ENCODE assay signal across 21 cellular contexts in the genomic region with DNA sequence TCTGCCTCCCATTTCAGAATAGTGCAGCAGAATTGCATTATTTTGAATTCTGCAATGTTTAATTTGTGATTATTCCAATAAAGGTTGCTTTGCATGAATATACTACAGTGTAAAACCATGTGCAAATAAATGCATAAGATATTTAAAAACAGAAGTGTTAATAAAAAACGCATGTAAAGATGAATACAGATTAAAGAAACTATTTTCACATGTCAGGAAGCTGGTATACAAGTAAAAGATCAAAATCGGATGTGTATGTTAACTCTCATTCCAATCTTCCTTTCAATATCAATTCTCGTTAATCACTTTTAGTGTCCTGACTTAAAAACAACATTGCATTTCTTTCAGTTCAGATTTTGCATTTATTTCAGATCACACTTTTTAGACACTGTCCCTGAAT. TPM values are rescaled to one million over a fixed set of nuclear protein-coding genes. Genes with fewer than 3 reads are reported as not detected.
DNase-seq lines count a peak whose midpoint lies in the region; ATAC-seq, FAIRE-seq and TF ChIP-seq lines count a peak whose summit lies in the region.
"Had no signal": no experiment of that assay in that cellular context is flagged by ENCODE, and none has a peak within 500 bp of the region (broad histone marks: within the 10 kb centered on the region; RNA-seq: fewer than 3 reads in every experiment).

No MANE protein-coding gene starts in this region.

- POLR2A ChIA-PET in HepG2 (lab: Yijun Ruan, JAX): interaction anchor here (0.7 to 1.4 kb wide), 3 partner anchors 58 to 370 kb away, joined by 4 to 7 read pairs (median 5); a partner anchor contains a TSS

- intact Hi-C loops in HepG2 (cut with micrococcal nuclease; ENCODE audit: unreplicated experiment) (no loop called here), right lobe of liver (cut with DNase I) (no loop called here)

- 87% methylated on average over 3 of the region's 3 CpGs for WGBS in HepG2 (ENCODE audit: low lambda C conversion rate)
- WGBS in right lobe of liver (ENCODE audit: insufficient coverage, low coverage, low lambda C conversion rate, missing lambda C conversion rate): 25% methylated on average over 3 of the region's 3 CpGs

- TF ChIP-seq POLR2A in HepG2 (IDR thresholded peaks at IDR 0.05; ENCODE audit: insufficient read depth in 1 of 2, low read depth in 2 of 2, low read length in 2 of 2): no peak
- TF ChIP-seq POLR2A in right lobe of liver (IDR thresholded peaks at IDR 0.05): no peak

- H3K27ac Mint-ChIP-seq in neural crest cell (ENCODE audit: unreplicated experiment): no peak overlapping the region
- H3K27ac Mint-ChIP-seq: GM23338, HFFc6 had no signal

- no peak for ATAC-seq in HepG2
- ATAC-seq in right lobe of liver: no peak
- ATAC-seq in HG03045 (IDR thresholded peaks at IDR 0.05; ENCODE audit: unreplicated experiment): no peak
- ATAC-seq in GM21381 (IDR thresholded peaks at IDR 0.05; ENCODE audit: unreplicated experiment): no peak
- ATAC-seq: A549, GM23338 had no signal

- no peak for TF ChIP-seq RAD21 in HepG2 (CRISPR knock-in tag; IDR thresholded peaks at IDR 0.05)

- peaks cover 7% of the 10 kb centered on the region for H3K9me3 ChIP-seq in HepG2 (ENCODE audit: low read length)
- H3K9me3 ChIP-seq in right lobe of liver: no peaks in the 10 kb centered on the region
- H3K9me3 ChIP-seq: A549 had no signal

- no peak overlapping the region for H3K9ac ChIP-seq in HepG2 (ENCODE audit: insufficient read depth, low read depth, low read length)
- H3K9ac ChIP-seq: BLaER1 had no signal

- no peak for TF ChIP-seq CTCF in HepG2 (CRISPR knock-in tag; IDR thresholded peaks at IDR 0.05)
- TF ChIP-seq CTCF in right lobe of liver (IDR thresholded peaks at IDR 0.05): no peak
- TF ChIP-seq CTCF in VCaP (conservative IDR thresholded peaks at IDR 0.05): no peak
- TF ChIP-seq CTCF in neural crest cell (conservative IDR thresholded peaks at IDR 0.05): no peak

- in situ Hi-C loops in HepG2 (cut with HindIII; ENCODE audit: extremely low pct_ligation_motif_present, low pct_unique_long_range_greater_than_20kb): no loop called here

- CTCF ChIA-PET in HepG2 (lab: Yijun Ruan, JAX; ENCODE audit: low intra/inter-chr PET ratio, low total read pairs): no interaction called here

- BruUV-seq in HepG2 (replicated peaks; lab: Mats Ljungman, UMichigan): no TSS peak

- H3K4me3 ChIP-seq in HepG2 (replicated peaks in 1 of 3; ENCODE audit: insufficient read depth in 1 of 3, low read depth in 2 of 3, low read length in 3 of 3) (peak overlapping the region in 2 of 3 experiments; percentile 17 to 94; a peak in 2 of 6 replicates), right lobe of liver (no peak overlapping the region)
- H3K4me3 ChIP-seq: A549, BLaER1, GM23338 had no signal

- peaks cover 51% of the 10 kb centered on the region for H3K4me1 ChIP-seq in HepG2 (ENCODE audit: insufficient read depth, low read length)
- H3K4me1 ChIP-seq in right lobe of liver: peaks cover 0 to 16% (median 6%) of the 10 kb centered on the region in 4 donors

- H3K27me3 ChIP-seq in HepG2 (ENCODE audit: control insufficient read depth in 1 of 2, insufficient read depth in 2 of 2, low read length in 2 of 2) (no peaks in the 10 kb centered on the region; a peak in 1 of 5 replicates), right lobe of liver (no peaks in the 10 kb centered on the region)
- H3K27me3 ChIP-seq: BLaER1 had no signal

- H3K36me3 ChIP-seq in HepG2 (replicated peaks in 1 of 2; ENCODE audit: control insufficient read depth in 1 of 2, insufficient read depth in 2 of 2, low read length in 2 of 2) (peaks cover 9 to 20% of the 10 kb centered on the region in 2 experiments), right lobe of liver (peaks cover 0 to 5% (median 2%) of the 10 kb centered on the region in 4 donors)

- TF ChIP-seq EP300 in HepG2 (IDR thresholded peaks at IDR 0.05; ENCODE audit: low read depth in 2 of 2, low read length in 2 of 2): no peak
- TF ChIP-seq EP300 in HepG2 (CRISPR knock-in tag; IDR thresholded peaks at IDR 0.05; ENCODE audit: borderline replicate concordance): no peak

- no peak for FAIRE-seq in HepG2 (lab: Jason Lieb, UNC)
- FAIRE-seq: A549, GM12892, GM18507, H54 had no signal

- H3K27ac ChIP-seq in HepG2 (ENCODE audit: extremely low read length, insufficient read depth, low read length) (no peak overlapping the region), right lobe of liver (no peak overlapping the region), VCaP (0 out of 2 replicates have a peak overlapping the region, but pooled peaks have one; percentile 99)
- H3K27ac ChIP-seq: 22Rv1, A549, BLaER1 had no signal

- peaks cover 15% of the 10 kb centered on the region for H3K4me1 Mint-ChIP-seq in neural crest cell

- peaks cover 61% of the 10 kb centered on the region for H3K79me2 ChIP-seq in HepG2 (ENCODE audit: insufficient read depth, low read length)

- no peaks in the 10 kb centered on the region for H3K9me3 Mint-ChIP-seq in neural crest cell
- H3K9me3 Mint-ChIP-seq: CD4-positive, alpha-beta memory T cell; GM23338; HFFc6 had no signal

- peaks cover 10% of the 10 kb centered on the region; the same call in 1 of the 2 replicates for H4K20me1 ChIP-seq in HepG2 (ENCODE audit: insufficient read depth, low read length)

- no peak overlapping the region for H2AFZ ChIP-seq in HepG2 (ENCODE audit: low read length)
- H2AFZ ChIP-seq: GM23338 had no signal

- peaks cover 3% of the 10 kb centered on the region for H3K36me3 Mint-ChIP-seq in neural crest cell (ENCODE audit: low read depth)

- DNase-seq in HepG2 (ENCODE audit: low spot score) (no peak), right lobe of liver (no peak), neural crest cell (ENCODE audit: low read depth, low spot score) (no peak), AML-193 (lab: John Stamatoyannopoulos, UW) (no peak)
- DNase-seq: CD4-positive, alpha-beta memory T cell; DMS153; DMS79; GDM1; HCEC 1CT; HFFc6 had no signal

- peak overlapping the region; percentile 96 for H3K4me2 ChIP-seq in HepG2 (ENCODE audit: low read depth, low read length)
- H3K4me2 ChIP-seq: A549, BLaER1, GM23338 had no signal

- H3K27me3 Mint-ChIP-seq in neural crest cell (ENCODE audit: low read depth): no peaks in the 10 kb centered on the region
- H3K27me3 Mint-ChIP-seq: CD4-positive, alpha-beta memory T cell had no signal

- peak overlapping the region; percentile 25 for H3K4me3 Mint-ChIP-seq in neural crest cell
- H3K4me3 Mint-ChIP-seq: CD14-positive monocyte, GM23338, HFFc6 had no signal

RNA-seq across cellular contexts. Expression of a gene that starts 3.1 kb away (rescaled TPM):
- total RNA-seq in HepG2 (2016; rRNA removed; fragmentation: Illumina TruSeq; extraction: Trizol): 56.1 and 66.9 TPM in 2 replicates
- 22.7 and 26.1 TPM in 2 replicates for total RNA-seq in HepG2 (2016; cell fraction: cytosol; rRNA removed; fragmentation: Illumina TruSeq; extraction: Trizol; ENCODE audit: low read depth)
- total RNA-seq in HepG2 (2016; cell fraction: insoluble cytoplasmic fraction; rRNA removed; fragmentation: Illumina TruSeq; extraction: Trizol): 61.5 and 66.5 TPM in 2 replicates
- 35.2 and 36.9 TPM in 2 replicates for total RNA-seq in HepG2 (2016; cell fraction: membrane; rRNA removed; fragmentation: Illumina TruSeq; extraction: Trizol)
- total RNA-seq in HepG2 (2016; cell fraction: nucleus; rRNA removed; fragmentation: Illumina TruSeq; extraction: Trizol): 77.4 and 90.5 TPM in 2 replicates
- polyA plus RNA-seq in HepG2 (2011; rRNA removed): 23.5 and 32.0 TPM in 2 replicates
- polyA plus RNA-seq in HepG2 (2011; cell fraction: cytosol; rRNA removed): 15.9 and 19.6 TPM in 2 replicates
- 35.0 and 56.3 TPM in 2 replicates for polyA plus RNA-seq in HepG2 (2011; cell fraction: nucleus; rRNA removed)
- 27.8 and 41.9 TPM in 2 replicates for polyA plus RNA-seq in HepG2 (2012)
- polyA plus RNA-seq in HepG2 (2016; cell fraction: cytosol; fragmentation: Illumina TruSeq; extraction: Trizol; ENCODE audit: low read depth): 23.8 and 24.1 TPM in 2 replicates
- polyA plus RNA-seq in HepG2 (2016; cell fraction: insoluble cytoplasmic fraction; fragmentation: Illumina TruSeq; extraction: Trizol; ENCODE audit: low read depth): 52.5 and 59.2 TPM in 2 replicates
- 25.0 and 27.3 TPM in 2 replicates for polyA plus RNA-seq in HepG2 (2016; cell fraction: membrane; fragmentation: Illumina TruSeq; extraction: Trizol; ENCODE audit: low read depth)
- polyA plus RNA-seq in HepG2 (2016; cell fraction: nucleus; fragmentation: Illumina TruSeq; extraction: Trizol; ENCODE audit: insufficient read depth, low read depth): 106 and 118 TPM in 2 replicates
- polyA minus RNA-seq in HepG2 (2011; rRNA and poly(A)+ RNA removed; ENCODE audit: low replicate concordance): 8.4 and 24.6 TPM in 2 replicates
- 7.8 and 11.8 TPM in 2 replicates for polyA minus RNA-seq in HepG2 (2011; cell fraction: cytosol; rRNA and poly(A)+ RNA removed)
- 42.6 and 78.7 TPM in 2 replicates for polyA minus RNA-seq in HepG2 (2011; cell fraction: nucleus; rRNA and poly(A)+ RNA removed)
- 10 to 100 TPM; 15.5 to 37.8 (median 23.1) TPM for total RNA-seq in right lobe of liver
- total RNA-seq in neural crest cell: 9.5 and 9.9 TPM in 2 replicates

RNA-seq across cellular contexts. Expression of a gene that starts 3.5 kb away (rescaled TPM):
- total RNA-seq in HepG2 (2016; rRNA removed; fragmentation: Illumina TruSeq; extraction: Trizol) (137 and 201 TPM in 2 replicates), right lobe of liver (10 to 100 TPM; 10.4 to 14.3 (median 12.8) TPM), neural crest cell (40.0 and 41.7 TPM in 2 replicates)
- 24.8 and 26.8 TPM in 2 replicates for total RNA-seq in HepG2 (2016; cell fraction: cytosol; rRNA removed; fragmentation: Illumina TruSeq; extraction: Trizol; ENCODE audit: low read depth)
- total RNA-seq in HepG2 (2016; cell fraction: insoluble cytoplasmic fraction; rRNA removed; fragmentation: Illumina TruSeq; extraction: Trizol): 141 and 201 TPM in 2 replicates
- 59.1 and 67.5 TPM in 2 replicates for total RNA-seq in HepG2 (2016; cell fraction: membrane; rRNA removed; fragmentation: Illumina TruSeq; extraction: Trizol)
- total RNA-seq in HepG2 (2016; cell fraction: nucleus; rRNA removed; fragmentation: Illumina TruSeq; extraction: Trizol): 97.8 and 104 TPM in 2 replicates
- polyA plus RNA-seq in HepG2 (2011; rRNA removed): 21.4 and 37.8 TPM in 2 replicates
- 12.6 and 13.9 TPM in 2 replicates for polyA plus RNA-seq in HepG2 (2011; cell fraction: cytosol; rRNA removed)
- polyA plus RNA-seq in HepG2 (2011; cell fraction: nucleus; rRNA removed): 27.5 and 27.6 TPM in 2 replicates
- polyA plus RNA-seq in HepG2 (2012): 40.5 and 55.7 TPM in 2 replicates
- polyA plus RNA-seq in HepG2 (2016; cell fraction: cytosol; fragmentation: Illumina TruSeq; extraction: Trizol; ENCODE audit: low read depth): 11.5 and 12.0 TPM in 2 replicates
- 227 and 245 TPM in 2 replicates for polyA plus RNA-seq in HepG2 (2016; cell fraction: insoluble cytoplasmic fraction; fragmentation: Illumina TruSeq; extraction: Trizol; ENCODE audit: low read depth)
- 34.6 and 35.3 TPM in 2 replicates for polyA plus RNA-seq in HepG2 (2016; cell fraction: membrane; fragmentation: Illumina TruSeq; extraction: Trizol; ENCODE audit: low read depth)
- 171 and 172 TPM in 2 replicates for polyA plus RNA-seq in HepG2 (2016; cell fraction: nucleus; fragmentation: Illumina TruSeq; extraction: Trizol; ENCODE audit: insufficient read depth, low read depth)
- 10.5 and 15.8 TPM in 2 replicates for polyA minus RNA-seq in HepG2 (2011; rRNA and poly(A)+ RNA removed; ENCODE audit: low replicate concordance)
- polyA minus RNA-seq in HepG2 (2011; cell fraction: cytosol; rRNA and poly(A)+ RNA removed): 21.2 and 26.5 TPM in 2 replicates
- polyA minus RNA-seq in HepG2 (2011; cell fraction: nucleus; rRNA and poly(A)+ RNA removed): 78.7 and 82.7 TPM in 2 replicates

RNA-seq across cellular contexts. Expression of a gene that starts 58.5 kb away (rescaled TPM):
- total RNA-seq in HepG2 (2016; rRNA removed; fragmentation: Illumina TruSeq; extraction: Trizol) (29.8 and 35.2 TPM in 2 replicates), right lobe of liver (10 to 100 TPM; 17.7 to 51.7 (median 36.1) TPM), neural crest cell (51.9 and 70.3 TPM in 2 replicates)
- total RNA-seq in HepG2 (2016; cell fraction: cytosol; rRNA removed; fragmentation: Illumina TruSeq; extraction: Trizol; ENCODE audit: low read depth): 16.7 and 20.4 TPM in 2 replicates
- total RNA-seq in HepG2 (2016; cell fraction: insoluble cytoplasmic fraction; rRNA removed; fragmentation: Illumina TruSeq; extraction: Trizol): 28.4 and 34.5 TPM in 2 replicates
- total RNA-seq in HepG2 (2016; cell fraction: membrane; rRNA removed; fragmentation: Illumina TruSeq; extraction: Trizol): 16.2 and 19.4 TPM in 2 replicates
- total RNA-seq in HepG2 (2016; cell fraction: nucleus; rRNA removed; fragmentation: Illumina TruSeq; extraction: Trizol): 25.1 and 33.7 TPM in 2 replicates
- polyA plus RNA-seq in HepG2 (2011; rRNA removed): 24.4 and 32.1 TPM in 2 replicates
- 26.2 and 27.6 TPM in 2 replicates for polyA plus RNA-seq in HepG2 (2011; cell fraction: cytosol; rRNA removed)
- 79.7 and 80.0 TPM in 2 replicates for polyA plus RNA-seq in HepG2 (2011; cell fraction: nucleus; rRNA removed)
- 21.9 and 25.9 TPM in 2 replicates for polyA plus RNA-seq in HepG2 (2012)
- 13.2 and 15.1 TPM in 2 replicates for polyA plus RNA-seq in HepG2 (2016; cell fraction: cytosol; fragmentation: Illumina TruSeq; extraction: Trizol; ENCODE audit: low read depth)
- 36.5 and 39.9 TPM in 2 replicates for polyA plus RNA-seq in HepG2 (2016; cell fraction: insoluble cytoplasmic fraction; fragmentation: Illumina TruSeq; extraction: Trizol; ENCODE audit: low read depth)
- 11.9 and 13.2 TPM in 2 replicates for polyA plus RNA-seq in HepG2 (2016; cell fraction: membrane; fragmentation: Illumina TruSeq; extraction: Trizol; ENCODE audit: low read depth)
- polyA plus RNA-seq in HepG2 (2016; cell fraction: nucleus; fragmentation: Illumina TruSeq; extraction: Trizol; ENCODE audit: insufficient read depth, low read depth): 64.5 and 73.2 TPM in 2 replicates
- polyA minus RNA-seq in HepG2 (2011; rRNA and poly(A)+ RNA removed; ENCODE audit: low replicate concordance): 27.8 and 45.7 TPM in 2 replicates
- 7.1 and 10.9 TPM in 2 replicates for polyA minus RNA-seq in HepG2 (2011; cell fraction: cytosol; rRNA and poly(A)+ RNA removed)
- 54.0 and 54.8 TPM in 2 replicates for polyA minus RNA-seq in HepG2 (2011; cell fraction: nucleus; rRNA and poly(A)+ RNA removed)

Comparison
In these comparisons a context has a peak if more than half of its experiments do, and no peak if none do; other contexts are left out.
1. H3K4me3 ChIP-seq: peak in HepG2 (2 of 3); none in right lobe of liver (0 of 3).